Comparison of ENCODE assay signal across 11 cellular contexts in the genomic region with DNA sequence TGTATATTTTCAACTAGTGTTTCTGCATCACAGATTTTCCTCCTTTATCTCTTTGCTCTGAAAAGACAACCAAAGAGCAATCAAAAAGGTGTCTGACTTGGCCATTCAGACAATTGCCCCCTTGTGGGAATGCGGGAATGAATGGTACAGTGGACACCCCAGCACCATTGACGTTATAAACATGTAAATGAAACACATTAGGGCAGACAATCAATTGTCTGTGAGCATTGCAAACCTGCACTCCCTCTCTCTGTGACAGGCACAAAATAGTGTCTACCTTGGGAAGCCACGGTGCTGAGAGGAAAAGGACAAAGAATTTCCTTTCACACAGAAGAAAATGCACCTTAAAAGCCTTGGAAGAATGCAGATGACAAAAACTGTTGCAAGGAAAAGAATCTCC. TPM values are rescaled to one million over a fixed set of nuclear protein-coding genes. Genes with fewer than 3 reads are reported as not detected.
DNase-seq lines count a peak whose midpoint lies in the region; ATAC-seq and TF ChIP-seq lines count a peak whose summit lies in the region.
"Had no signal": no experiment of that assay in that cellular context is flagged by ENCODE, and none has a peak within 500 bp of the region (broad histone marks: within the 10 kb centered on the region; RNA-seq: fewer than 3 reads in every experiment).

No MANE protein-coding gene starts in this region.

- intact Hi-C loops in lower lobe of right lung (cut with DNase I) = no loop called here

- peaks cover 64 to 77% (median 74%) of the 10 kb centered on the region in 3 donors for H3K4me1 Mint-ChIP-seq in IgD-negative memory B cell
- peaks cover 69 to 78% of the 10 kb centered on the region in 2 donors for H3K4me1 Mint-ChIP-seq in effector memory CD8-positive, alpha-beta T cell (ENCODE audit: low read depth in 2 of 2)

- no peaks in the 10 kb centered on the region for H3K36me3 Mint-ChIP-seq in IgD-negative memory B cell
- peaks cover 96% of the 10 kb centered on the region for H3K36me3 Mint-ChIP-seq in effector memory CD8-positive, alpha-beta T cell (ENCODE audit: insufficient read depth)

- TF ChIP-seq CTCF in brain microvascular endothelial cell (IDR thresholded peaks at IDR 0.05; ENCODE audit: low read depth, low read length, missing control alignments) (peak; percentile 34), lower lobe of right lung (IDR thresholded peaks at IDR 0.05) (no peak)

- H3K9me3 ChIP-seq in lower lobe of right lung = no peaks in the 10 kb centered on the region
- H3K9me3 ChIP-seq: pancreas had no signal

- H3K4me3 Mint-ChIP-seq in IgD-negative memory B cell = peak overlapping the region; percentile 30 to 88 (median 69)
- peak overlapping the region in 1 of 2 donors; percentile 74 for H3K4me3 Mint-ChIP-seq in effector memory CD8-positive, alpha-beta T cell

- H3K36me3 ChIP-seq in brain microvascular endothelial cell (replicated peaks) (peaks cover 24% of the 10 kb centered on the region), lower lobe of right lung (peaks cover 3% of the 10 kb centered on the region)
- H3K36me3 ChIP-seq: pancreas had no signal

- no peak for ATAC-seq in lower lobe of right lung
- ATAC-seq in HG03045 (IDR thresholded peaks at IDR 0.05; ENCODE audit: unreplicated experiment) = no peak
- ATAC-seq in effector memory CD8-positive, alpha-beta T cell (replicated peaks) = no peak
- ATAC-seq: pancreas had no signal

- peaks cover 62% of the 10 kb centered on the region for H3K4me1 ChIP-seq in lower lobe of right lung
- H3K4me1 ChIP-seq: pancreas had no signal

- H3K27me3 ChIP-seq in brain microvascular endothelial cell (replicated peaks) (no peaks in the 10 kb centered on the region), lower lobe of right lung (ENCODE audit: low read depth) (peaks cover 6% of the 10 kb centered on the region)

- DNase-seq in brain microvascular endothelial cell = no peak
- DNase-seq in lower lobe of right lung = no peak
- DNase-seq in superior temporal gyrus (ENCODE audit: extremely low spot score) = peak; percentile 95
- DNase-seq in GDM1 (lab: John Stamatoyannopoulos, UW) = no peak
- DNase-seq in effector memory CD8-positive, alpha-beta T cell = no peak
- DNase-seq in mucosa of gallbladder (ENCODE audit: low spot score) = no peak
- DNase-seq: activated CD8-positive, alpha-beta memory T cell treated with anti-CD3 and anti-CD28 coated beads, Interleukin-2, amount 50 U/mL, for 48 hours; pancreas had no signal

- H3K27ac ChIP-seq in brain microvascular endothelial cell (peak overlapping the region; percentile 99), lower lobe of right lung (peak overlapping the region; percentile 98)
- H3K27ac ChIP-seq: RWPE1 had no signal

- H3K4me3 ChIP-seq in brain microvascular endothelial cell (ENCODE audit: low read depth, low read length) (no peak overlapping the region), lower lobe of right lung (peak overlapping the region; percentile 70)

- in situ Hi-C loops in brain microvascular endothelial cell (cut with HindIII; ENCODE audit: low pct_ligation_motif_present, low sequenced_read_pairs) = loop anchor here (25.0 kb wide), 1 partner anchor 1250 kb away; no protein-coding TSS in a partner anchor

- H3K27ac Mint-ChIP-seq in IgD-negative memory B cell = peak overlapping the region in 2 of 3 donors; percentile 94 to 97
- H3K27ac Mint-ChIP-seq in effector memory CD8-positive, alpha-beta T cell = no peak overlapping the region

- peaks cover 0 to 2% (median 0%) of the 10 kb centered on the region in 3 donors for H3K9me3 Mint-ChIP-seq in IgD-negative memory B cell
- peaks cover 0 to 2% of the 10 kb centered on the region in 2 donors for H3K9me3 Mint-ChIP-seq in effector memory CD8-positive, alpha-beta T cell

- H3K27me3 Mint-ChIP-seq in IgD-negative memory B cell = peaks cover 4% of the 10 kb centered on the region
- H3K27me3 Mint-ChIP-seq in effector memory CD8-positive, alpha-beta T cell = peaks cover 7 to 10% of the 10 kb centered on the region in 2 donors

RNA-seq across cellular contexts. Expression of a gene that starts 8.0 kb away (rescaled TPM):
- 51.5 TPM for polyA plus RNA-seq in IgD-negative memory B cell
- total RNA-seq in lower lobe of right lung (220 TPM), mucosa of gallbladder (91.0 TPM)

Comparison
In these comparisons a context has a peak if more than half of its experiments do, and no peak if none do; other contexts are left out.
1. H3K27ac Mint-ChIP-seq: peak in IgD-negative memory B cell (2 of 3); none in effector memory CD8-positive, alpha-beta T cell (0 of 2).